16 cellular contexts compared by ENCODE assay signal in genomic region chr13:112229992-112230872, GRCh38.
DNase-seq lines count a peak whose midpoint lies in the region; ATAC-seq, FAIRE-seq and TF ChIP-seq lines count a peak whose summit lies in the region.
"Had no signal": no experiment of that assay in that cellular context is flagged by ENCODE, and none has a peak within 500 bp of the region (broad histone marks: within the 10 kb centered on the region; RNA-seq: fewer than 3 reads in every experiment).

No MANE protein-coding gene starts in this region.

- H2BK120ac ChIP-seq in H1 (replicated peaks; ENCODE audit: low read depth, low read length), result no peak overlapping the region

- no peak overlapping the region for H3K4ac ChIP-seq in H1 (replicated peaks; ENCODE audit: insufficient read length, low read depth, low read length)

- no peak overlapping the region for H2BK5ac ChIP-seq in H1 (ENCODE audit: low read depth, low read length)

- no peak overlapping the region for H3K23ac ChIP-seq in H1 (ENCODE audit: insufficient read length)

- 87% methylated on average over 16 of the region's 16 CpGs; no CpG with 5 or more reads in 1 of the 2 experiments for WGBS in H1 (ENCODE audit: extremely low coverage in 1 of 2, insufficient coverage in 1 of 2, insufficient read length in 1 of 2, insufficient replicate concordance in 2 of 2, low coverage in 1 of 2, low lambda C conversion rate in 2 of 2, missing lambda C conversion rate in 1 of 2), 2 experiments
- 24% methylated on average over 16 of the region's 16 CpGs for WGBS in right lobe of liver (ENCODE audit: insufficient coverage, low coverage, low lambda C conversion rate, missing lambda C conversion rate)

- no peak overlapping the region for H2BK15ac ChIP-seq in H1 (ENCODE audit: low read length)

- no peak overlapping the region for H2AK5ac ChIP-seq in H1 (ENCODE audit: low read depth, low read length)

- H3K9me3 Mint-ChIP-seq in type B pancreatic cell, result peaks cover 9% of the 10 kb centered on the region
- H3K9me3 Mint-ChIP-seq in activated T-cell treated with anti-CD3 and anti-CD28 coated beads, Interleukin-2, amount 50 U/mL, for 72 hours, result peaks cover 0 to 2% of the 10 kb centered on the region in 2 donors
- H3K9me3 Mint-ChIP-seq: CD4-positive, alpha-beta T cell had no signal

- H3K4me2 ChIP-seq in H1 (ENCODE audit: insufficient read depth in 1 of 2, low read depth in 2 of 2, low read length in 2 of 2), result no peak overlapping the region
- H3K4me2 ChIP-seq in osteoblast (ENCODE audit: insufficient read depth, low read length), result no peak overlapping the region

- H3K36me3 Mint-ChIP-seq in type B pancreatic cell, result no peaks in the 10 kb centered on the region
- H3K36me3 Mint-ChIP-seq in activated T-cell treated with anti-CD3 and anti-CD28 coated beads, Interleukin-2, amount 50 U/mL, for 72 hours (ENCODE audit: insufficient read depth in 2 of 2), result no peaks in the 10 kb centered on the region

- H3K9ac ChIP-seq in H1 (replicated peaks in 1 of 4; ENCODE audit: extremely low read depth in 1 of 4, low read depth in 3 of 4, low read length in 3 of 4), result no peak overlapping the region
- H3K9ac ChIP-seq: GM23248 had no signal

- H3K18ac ChIP-seq in H1 (ENCODE audit: extremely low read depth, low read length), result no peak overlapping the region

- H4K20me1 ChIP-seq in H1 (replicated peaks in 1 of 2; ENCODE audit: control insufficient read depth in 1 of 2, insufficient read depth in 2 of 2, low read length in 2 of 2) (no peaks in the 10 kb centered on the region), osteoblast (ENCODE audit: insufficient read depth, low read length) (no peaks in the 10 kb centered on the region)

- H3K27ac Mint-ChIP-seq in type B pancreatic cell, result peak overlapping the region; percentile 26
- no peak overlapping the region for H3K27ac Mint-ChIP-seq in activated T-cell treated with anti-CD3 and anti-CD28 coated beads, Interleukin-2, amount 50 U/mL, for 72 hours
- H3K27ac Mint-ChIP-seq: B cell; CD4-positive, alpha-beta T cell; H9 had no signal

- no peak overlapping the region for H2BK20ac ChIP-seq in H1 (ENCODE audit: low read length)

- H2AFZ ChIP-seq in H1 (ENCODE audit: low read length) (no peak overlapping the region), osteoblast (ENCODE audit: low read length) (no peak overlapping the region)
- H2AFZ ChIP-seq: GM23248 had no signal

- ATAC-seq in right lobe of liver, result peak; percentile 69 to 80 (median 74)
- ATAC-seq in activated T-cell treated with anti-CD3 and anti-CD28 coated beads, Interleukin-2, amount 50 U/mL, for 72 hours (replicated peaks in 1 of 2), result no peak

- H4K91ac ChIP-seq in H1 (replicated peaks; ENCODE audit: insufficient read length, low read length), result no peak overlapping the region

- no peaks in the 10 kb centered on the region for H3K79me2 ChIP-seq in H1 (ENCODE audit: control insufficient read depth in 1 of 2, insufficient read depth in 2 of 2, low read length in 2 of 2)
- no peaks in the 10 kb centered on the region for H3K79me2 ChIP-seq in osteoblast (ENCODE audit: insufficient read depth, low read length)

- peak; percentile 26 to 44; a peak in 2 of 4 replicates for TF ChIP-seq RAD21 in H1 (IDR thresholded peaks at IDR 0.05 in 1 of 2, conservative IDR thresholded peaks at IDR 0.05 in 1 of 2; ENCODE audit: low read depth in 2 of 2, low read length in 2 of 2)

- H3K79me1 ChIP-seq in H1 (ENCODE audit: low read depth, low read length), result no peaks in the 10 kb centered on the region

- H3K9me3 ChIP-seq in H1 (ENCODE audit: insufficient read depth in 2 of 2, low read depth in 1 of 2, low read length in 1 of 2), result no peaks in the 10 kb centered on the region
- no peaks in the 10 kb centered on the region for H3K9me3 ChIP-seq in right lobe of liver
- no peaks in the 10 kb centered on the region for H3K9me3 ChIP-seq in osteoblast (ENCODE audit: low read depth, low read length)

- H3K27me3 Mint-ChIP-seq in type B pancreatic cell, result peaks cover 45% of the 10 kb centered on the region
- no peaks in the 10 kb centered on the region for H3K27me3 Mint-ChIP-seq in activated T-cell treated with anti-CD3 and anti-CD28 coated beads, Interleukin-2, amount 50 U/mL, for 72 hours (ENCODE audit: low read depth)

- intact Hi-C loops in right lobe of liver (cut with DNase I), result no loop called here

- no peak overlapping the region for H4K8ac ChIP-seq in H1 (ENCODE audit: extremely low read depth, insufficient read depth, low read length)

- peak in 2 of 3 experiments; percentile 10 to 19; a peak in 2 of 4 replicates for TF ChIP-seq CTCF in H1 (IDR thresholded peaks at IDR 0.05; ENCODE audit: control extremely low read depth in 1 of 3, insufficient read depth in 1 of 3, low read depth in 1 of 3, low read length in 3 of 3)
- no peak for TF ChIP-seq CTCF in right lobe of liver (IDR thresholded peaks at IDR 0.05)
- no peak for TF ChIP-seq CTCF in osteoblast (IDR thresholded peaks at IDR 0.05; ENCODE audit: extremely low read depth, low read depth, low read length)
- TF ChIP-seq CTCF in type B pancreatic cell (conservative IDR thresholded peaks at IDR 0.05), result no peak
- no peak for TF ChIP-seq CTCF in RWPE1 (conservative IDR thresholded peaks at IDR 0.05; ENCODE audit: low read depth)

- no peak for TF ChIP-seq EP300 in H1 (IDR thresholded peaks at IDR 0.05; ENCODE audit: borderline replicate concordance in 1 of 2, low read depth in 2 of 2, low read length in 2 of 2)

- H3K36me3 ChIP-seq in H1 (ENCODE audit: control insufficient read depth in 2 of 4, insufficient read depth in 4 of 4, low read length in 3 of 4) (no peaks in the 10 kb centered on the region), right lobe of liver (no peaks in the 10 kb centered on the region), osteoblast (ENCODE audit: insufficient read depth, low read length) (no peaks in the 10 kb centered on the region)

- no peak overlapping the region for H4K5ac ChIP-seq in H1 (ENCODE audit: insufficient read length, low read depth, low read length)

- CTCF ChIA-PET in H1 (lab: Charles Lee; ENCODE audit: partially characterized antibody) (interaction anchor here (0.7 to 1.2 kb wide), 3 partner anchors 9 to 166 kb away, joined by 3 read pairs; no protein-coding TSS in a partner anchor), RWPE1 (lab: Yijun Ruan, JAX) (no interaction called here)

- no peak overlapping the region for H3K27ac ChIP-seq in H1 (ENCODE audit: low read depth, low read length)
- H3K27ac ChIP-seq in right lobe of liver, result peak overlapping the region; percentile 89 to 97 (median 91)
- no peak overlapping the region for H3K27ac ChIP-seq in osteoblast (ENCODE audit: low read depth, low read length)
- no peak overlapping the region for H3K27ac ChIP-seq in RWPE1
- H3K27ac ChIP-seq: GM23248 had no signal

- no peak overlapping the region for H3K14ac ChIP-seq in H1 (ENCODE audit: insufficient read length)

- H3K27me3 ChIP-seq in H1 (replicated peaks in 1 of 4; ENCODE audit: control insufficient read depth in 3 of 4, extremely low read depth in 1 of 4, insufficient read depth in 3 of 4, low read length in 3 of 4) (peaks cover 0 to 5% (median 0%) of the 10 kb centered on the region in 4 experiments; a peak in 2 of 7 replicates), right lobe of liver (no peaks in the 10 kb centered on the region), osteoblast (ENCODE audit: insufficient read depth, low read length) (no peaks in the 10 kb centered on the region)

- no peak overlapping the region for H2BK12ac ChIP-seq in H1 (ENCODE audit: low read depth, low read length)

- H3K4me1 ChIP-seq in H1 (replicated peaks in 1 of 4; ENCODE audit: control insufficient read depth in 3 of 4, insufficient read depth in 4 of 4, low read length in 3 of 4), result no peaks in the 10 kb centered on the region
- H3K4me1 ChIP-seq in right lobe of liver, result peaks cover 0 to 18% (median 7%) of the 10 kb centered on the region in 4 donors
- H3K4me1 ChIP-seq in osteoblast (ENCODE audit: insufficient read depth, low read length), result no peaks in the 10 kb centered on the region

- POLR2A ChIA-PET in H1 (lab: Charles Lee; ENCODE audit: partially characterized antibody) (no interaction called here), RWPE1 (lab: Yijun Ruan, JAX; ENCODE audit: low non-redundant PET) (no interaction called here)

- H3K4me3 ChIP-seq in H1 (ENCODE audit: extremely low read depth in 1 of 4, insufficient read depth in 2 of 4, low read depth in 3 of 4, low read length in 4 of 4) (no peak overlapping the region), right lobe of liver (no peak overlapping the region), osteoblast (ENCODE audit: insufficient read depth, low read length) (no peak overlapping the region)
- H3K4me3 ChIP-seq: GM23248 had no signal

- H3K4me1 Mint-ChIP-seq in type B pancreatic cell (ENCODE audit: unreplicated experiment), result no peaks in the 10 kb centered on the region
- H3K4me1 Mint-ChIP-seq in activated T-cell treated with anti-CD3 and anti-CD28 coated beads, Interleukin-2, amount 50 U/mL, for 72 hours (ENCODE audit: low read depth), result no peaks in the 10 kb centered on the region
- H3K4me1 Mint-ChIP-seq: B cell had no signal

- H3K56ac ChIP-seq in H1 (replicated peaks; ENCODE audit: insufficient read length, low read depth, low read length), result no peak overlapping the region

- no peak for FAIRE-seq in H1 (lab: Jason Lieb, UNC)
- FAIRE-seq: A204.1, GM12891 had no signal

- DNase-seq in H1 (ENCODE audit: low read depth in 1 of 2, low spot score in 2 of 2), result no peak
- peak; percentile 60 to 88 (median 84) for DNase-seq in right lobe of liver
- DNase-seq in osteoblast (ENCODE audit: insufficient read length, low spot score, missing footprints), result peak; percentile 62
- DNase-seq in type B pancreatic cell (ENCODE audit: extremely low spot score, unreplicated experiment), result no peak
- no peak for DNase-seq in activated T-cell treated with anti-CD3 and anti-CD28 coated beads, Interleukin-2, amount 50 U/mL, for 72 hours
- DNase-seq in NCI-H446 (lab: John Stamatoyannopoulos, UW), result no peak
- no peak for DNase-seq in erythroblast (lab: John Stamatoyannopoulos, UW)
- DNase-seq in RWPE1 (ENCODE audit: low spot score), result no peak
- DNase-seq: C1 segment of cervical spinal cord; CD4-positive, alpha-beta T cell; DMS79; GM23248; H9 had no signal

- no peak overlapping the region for H3K4me3 Mint-ChIP-seq in type B pancreatic cell
- H3K4me3 Mint-ChIP-seq in activated T-cell treated with anti-CD3 and anti-CD28 coated beads, Interleukin-2, amount 50 U/mL, for 72 hours, result no peak overlapping the region
- H3K4me3 Mint-ChIP-seq: B cell; CD4-positive, alpha-beta T cell; H9 had no signal

- no peak for TF ChIP-seq POLR2A in H1 (IDR thresholded peaks at IDR 0.05; ENCODE audit: control extremely low read depth in 1 of 2, low read depth in 2 of 2, low read length in 2 of 2)
- no peak for TF ChIP-seq POLR2A in right lobe of liver (IDR thresholded peaks at IDR 0.05)
- no peak for TF ChIP-seq POLR2A in erythroblast (IDR thresholded peaks at IDR 0.05; ENCODE audit: low read length)

- no peaks in the 10 kb centered on the region for H3K23me2 ChIP-seq in H1 (ENCODE audit: low read depth, low read length)

TF ChIP-seq in H1, 55 proteins besides CTCF, POLR2A, EP300 and RAD21 (continues in another document):
- no peak for TF ChIP-seq E2F6 (IDR thresholded peaks at IDR 0.05)

Comparison
In these comparisons a context has a peak if more than half of its experiments do, and no peak if none do; other contexts are left out.
1. DNase-seq: peak in right lobe of liver (3 of 3) and osteoblast (single experiment); none in H1 (0 of 2), type B pancreatic cell (single experiment), activated T-cell treated with anti-CD3 and anti-CD28 coated beads, Interleukin-2, amount 50 U/mL, for 72 hours (0 of 2), NCI-H446 (0 of 2), erythroblast (0 of 2) and RWPE1 (single experiment).
2. H3K27ac ChIP-seq: peak in right lobe of liver (3 of 3); none in H1 (single experiment), osteoblast (single experiment) and RWPE1 (single experiment).
3. CTCF ChIP-seq: peak in H1 (2 of 3); none in right lobe of liver (0 of 4), osteoblast (single experiment), type B pancreatic cell (single experiment) and RWPE1 (single experiment).
4. ATAC-seq: peak in right lobe of liver (4 of 4); none in activated T-cell treated with anti-CD3 and anti-CD28 coated beads, Interleukin-2, amount 50 U/mL, for 72 hours (0 of 2).